ENCODE assay signal across 10 cellular contexts in genomic region chr7:91565499-91566331, GRCh38.
DNase-seq lines count a peak whose midpoint lies in the region; ATAC-seq and TF ChIP-seq lines count a peak whose summit lies in the region.
"Had no signal": no experiment of that assay in that cellular context is flagged by ENCODE, and none has a peak within 500 bp of the region (broad histone marks: within the 10 kb centered on the region; RNA-seq: fewer than 3 reads in every experiment).

No MANE protein-coding gene starts in this region.

- no peaks in the 10 kb centered on the region for H3K4me1 ChIP-seq in upper lobe of right lung

- DNase-seq in NCI-H1105 treated with DMSO at 0.1 percent for 48 hours (lab: John Stamatoyannopoulos, UW) (peak; percentile 33), NCI-H1105 (lab: John Stamatoyannopoulos, UW) (no peak), left lobe of liver (ENCODE audit: low spot score) (peak; percentile 67), upper lobe of right lung (no peak), NOMO-1 (lab: John Stamatoyannopoulos, UW; ENCODE audit: unreplicated experiment in 2 of 2) (no peak)
- DNase-seq: activated T-cell treated with anti-CD3 and anti-CD28 coated beads, Interleukin-2, amount 50 U/mL, for 48 hours; NCI-H1436 had no signal

- intact Hi-C loops in upper lobe of right lung (cut with DNase I), result no loop called here

- ATAC-seq in left lobe of liver (peak; percentile 98), upper lobe of right lung (peak; percentile 20), GM18868 (IDR thresholded peaks at IDR 0.05; ENCODE audit: unreplicated experiment) (no peak), HG03442 (IDR thresholded peaks at IDR 0.05; ENCODE audit: unreplicated experiment) (no peak)

- peak; percentile 18; the same call in 1 of the 2 replicates for TF ChIP-seq CTCF in VCaP (conservative IDR thresholded peaks at IDR 0.05)
- no peak for TF ChIP-seq CTCF in upper lobe of right lung (IDR thresholded peaks at IDR 0.05)

- H3K27me3 ChIP-seq in upper lobe of right lung, result no peaks in the 10 kb centered on the region

- H3K27ac ChIP-seq in VCaP, result peak overlapping the region; percentile 96
- H3K27ac ChIP-seq in upper lobe of right lung, result no peak overlapping the region

- H3K9me3 ChIP-seq in upper lobe of right lung, result no peaks in the 10 kb centered on the region

- H3K4me3 ChIP-seq in upper lobe of right lung, result no peak overlapping the region

- H3K36me3 ChIP-seq in upper lobe of right lung, result no peaks in the 10 kb centered on the region

Comparison
In these comparisons a context has a peak if more than half of its experiments do, and no peak if none do; other contexts are left out.
1. DNase-seq: peak in NCI-H1105 treated with DMSO at 0.1 percent for 48 hours (single experiment) and left lobe of liver (single experiment); none in NCI-H1105 (single experiment), upper lobe of right lung (single experiment) and NOMO-1 (0 of 2).
2. ATAC-seq: peak in left lobe of liver (single experiment) and upper lobe of right lung (single experiment); none in GM18868 (single experiment) and HG03442 (single experiment).